In genomic region chr7:19016140-19016539, GRCh38 we compare ENCODE assay signal across 2 cellular contexts.
A peak's percentile ranks its signal among the peaks of the same experiment; 100 is the strongest.
TF ChIP-seq lines count a peak whose summit lies in the region.

No MANE protein-coding gene starts in this region.

TF ChIP-seq in SK-N-SH, 30 proteins besides CTCF, POLR2A, EP300 and RAD21 (continued from another document):
- TF ChIP-seq PBX3 (IDR thresholded peaks at IDR 0.05), result peak; percentile 40

TF ChIP-seq in SK-N-SH treated with all-trans-retinoic acid at 6 μM for 48 hours, 23 proteins besides CTCF, POLR2A, EP300 and RAD21 (continued from another document):
- TF ChIP-seq POU6F1 (CRISPR knock-in tag; IDR thresholded peaks at IDR 0.05; ENCODE audit: borderline replicate concordance, low read depth), result no peak
- TF ChIP-seq SNAI2 (CRISPR knock-in tag; IDR thresholded peaks at IDR 0.05), result no peak
- TF ChIP-seq BACH2 (CRISPR knock-in tag; IDR thresholded peaks at IDR 0.05; ENCODE audit: borderline replicate concordance), result no peak
- TF ChIP-seq ESRRG (CRISPR knock-in tag; IDR thresholded peaks at IDR 0.05), result no peak
- TF ChIP-seq TOX (CRISPR knock-in tag; IDR thresholded peaks at IDR 0.05; ENCODE audit: borderline replicate concordance), result no peak
- no peak for TF ChIP-seq TSHZ2 (CRISPR knock-in tag; IDR thresholded peaks at IDR 0.05)
- no peak for TF ChIP-seq ISL1 (CRISPR knock-in tag; IDR thresholded peaks at IDR 0.05)
- TF ChIP-seq ZNF8 (CRISPR knock-in tag; IDR thresholded peaks at IDR 0.05), result no peak
- TF ChIP-seq ZNF565 (CRISPR knock-in tag; conservative IDR thresholded peaks at IDR 0.05; ENCODE audit: low read depth), result no peak
- no peak for TF ChIP-seq CSDC2 (CRISPR knock-in tag; IDR thresholded peaks at IDR 0.05)
- no peak for TF ChIP-seq ZC3H10 (CRISPR knock-in tag; IDR thresholded peaks at IDR 0.05)
- TF ChIP-seq OSR1 (CRISPR knock-in tag; IDR thresholded peaks at IDR 0.05), result no peak
- TF ChIP-seq RARB (CRISPR knock-in tag; IDR thresholded peaks at IDR 0.05), result no peak
TF ChIP-seq in SK-N-SH treated with all-trans-retinoic acid at 6 μM for 48 hours: peak in this region for 0.
